21 cellular contexts compared by ENCODE assay signal in the genomic region with DNA sequence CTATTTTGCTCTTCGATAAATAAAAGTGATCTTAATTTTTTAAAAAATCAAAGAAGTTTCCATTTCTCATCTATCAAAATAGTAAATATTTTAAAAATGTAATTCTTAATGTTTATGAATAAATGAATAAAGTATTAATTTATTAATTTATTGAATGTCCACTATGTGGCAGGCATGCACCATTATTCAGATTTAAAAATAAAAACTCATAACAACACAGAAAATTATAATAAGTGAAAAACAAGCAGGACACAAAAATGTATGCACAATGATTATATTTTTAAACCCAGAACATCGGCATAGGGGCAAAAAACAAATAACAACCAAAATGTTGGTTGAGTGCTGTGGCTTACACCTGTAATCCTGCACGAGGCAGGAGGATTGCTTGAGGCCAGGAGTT. TPM values are rescaled to one million over a fixed set of nuclear protein-coding genes. Genes with fewer than 3 reads are reported as not detected.
DNase-seq lines count a peak whose midpoint lies in the region; ATAC-seq and TF ChIP-seq lines count a peak whose summit lies in the region.
"Had no signal": no experiment of that assay in that cellular context is flagged by ENCODE, and none has a peak within 500 bp of the region (broad histone marks: within the 10 kb centered on the region; RNA-seq: fewer than 3 reads in every experiment).

No MANE protein-coding gene starts in this region.

- H3K9ac ChIP-seq in fibroblast of lung (ENCODE audit: insufficient read depth, low read length) = no peak overlapping the region
- no peak overlapping the region for H3K9ac ChIP-seq in smooth muscle cell (ENCODE audit: low read depth)

- POLR2A ChIA-PET in activated CD8-positive, alpha-beta T cell treated with anti-CD3 and anti-CD28 coated beads for 36 hours (lab: Charles Lee) = no interaction called here
- POLR2A ChIA-PET in activated CD8-positive, alpha-beta T cell treated with anti-CD3 and anti-CD28 coated beads, Interleukin-2, amount 10 ng/mL, durations not matched to agents 7 days and 5 days (lab: Charles Lee) = no interaction called here
- POLR2A ChIA-PET in Panc1 (lab: Charles Lee) = no interaction called here

- H3K4me3 Mint-ChIP-seq in activated CD8-positive, alpha-beta T cell treated with anti-CD3 and anti-CD28 coated beads for 36 hours = no peak overlapping the region
- no peak overlapping the region for H3K4me3 Mint-ChIP-seq in activated CD8-positive, alpha-beta T cell treated with anti-CD3 and anti-CD28 coated beads, Interleukin-2, amount 10 ng/mL, durations not matched to agents 7 days and 5 days
- H3K4me3 Mint-ChIP-seq: activated CD4-positive, alpha-beta memory T cell treated with anti-CD3 and anti-CD28 coated beads for 36 hours; activated T-cell treated with anti-CD3 and anti-CD28 coated beads, Interleukin-2, amount 50 U/mL, for 4 hours; CD8-positive, alpha-beta T cell; dendritic cell treated with granulocyte-macrophage colony-stimulating factor and Interleukin-4, amounts not matched to agents 40 ng/mL and 50 ng/mL, for 4 days; stimulated activated naive CD8-positive, alpha-beta T cell treated with anti-CD3 and anti-CD28 coated beads, Interleukin-15, amount 100 ng/mL, for 72 hours had no signal

- TF ChIP-seq CTCF in activated CD8-positive, alpha-beta T cell treated with anti-CD3 and anti-CD28 coated beads for 36 hours (IDR thresholded peaks at IDR 0.05) = peak; percentile 40
- peak; percentile 22; the same call in 1 of the 2 replicates for TF ChIP-seq CTCF in Panc1 (IDR thresholded peaks at IDR 0.05)
- no peak for TF ChIP-seq CTCF in fibroblast of lung (conservative IDR thresholded peaks at IDR 0.05 in 1 of 2, IDR thresholded peaks at IDR 0.05 in 1 of 2; ENCODE audit: low read depth in 1 of 2, low read length in 2 of 2)
- TF ChIP-seq CTCF in smooth muscle cell (IDR thresholded peaks at IDR 0.05; ENCODE audit: borderline replicate concordance, insufficient read depth, poor library complexity, severe bottlenecking) = peak; percentile 20

- no peaks in the 10 kb centered on the region for H3K27me3 Mint-ChIP-seq in activated CD8-positive, alpha-beta T cell treated with anti-CD3 and anti-CD28 coated beads for 36 hours
- H3K27me3 Mint-ChIP-seq in activated CD8-positive, alpha-beta T cell treated with anti-CD3 and anti-CD28 coated beads, Interleukin-2, amount 10 ng/mL, durations not matched to agents 7 days and 5 days (ENCODE audit: low read depth) = no peaks in the 10 kb centered on the region
- H3K27me3 Mint-ChIP-seq: activated CD4-positive, alpha-beta memory T cell treated with anti-CD3 and anti-CD28 coated beads for 36 hours; stimulated activated naive CD8-positive, alpha-beta T cell treated with anti-CD3 and anti-CD28 coated beads, Interleukin-15, amount 100 ng/mL, for 72 hours had no signal

- H3K27ac ChIP-seq in Panc1 (ENCODE audit: low read length) = no peak overlapping the region
- no peak overlapping the region for H3K27ac ChIP-seq in fibroblast of lung (ENCODE audit: insufficient read depth, low read length)
- no peak overlapping the region for H3K27ac ChIP-seq in smooth muscle cell (ENCODE audit: low read depth)

- no peaks in the 10 kb centered on the region; the same call in 1 of the 2 replicates for H3K4me1 ChIP-seq in Panc1 (ENCODE audit: control insufficient read depth, insufficient read depth, low read length)
- H3K4me1 ChIP-seq in fibroblast of lung (ENCODE audit: control insufficient read depth, extremely low read depth, insufficient read depth, low read length) = peaks cover 14% of the 10 kb centered on the region
- H3K4me1 ChIP-seq in smooth muscle cell (ENCODE audit: low read depth) = peaks cover 5% of the 10 kb centered on the region

- H3K9me3 ChIP-seq in Panc1 (ENCODE audit: control insufficient read depth, insufficient read depth, low read depth, low read length) (no peaks in the 10 kb centered on the region), fibroblast of lung (ENCODE audit: control insufficient read depth, insufficient read depth, low read depth, low read length) (no peaks in the 10 kb centered on the region), smooth muscle cell (replicated peaks; ENCODE audit: low read depth) (no peaks in the 10 kb centered on the region)

- CTCF ChIA-PET in activated CD8-positive, alpha-beta T cell treated with anti-CD3 and anti-CD28 coated beads for 36 hours (lab: Charles Lee) = interaction anchor here (0.7 to 6.9 kb wide), 6 partner anchors 8 to 130 kb away, joined by 3 to 58 read pairs (median 6); no protein-coding TSS in a partner anchor
- CTCF ChIA-PET in activated CD8-positive, alpha-beta T cell treated with anti-CD3 and anti-CD28 coated beads, Interleukin-2, amount 10 ng/mL, durations not matched to agents 7 days and 5 days (lab: Charles Lee) = interaction anchor here (3.6 to 4.1 kb wide), 2 partner anchors 11 to 494 kb away, joined by 15 to 19 read pairs; no protein-coding TSS in a partner anchor
- CTCF ChIA-PET in Panc1 (lab: Charles Lee) = no interaction called here

- no peak for ATAC-seq in activated CD8-positive, alpha-beta T cell treated with anti-CD3 and anti-CD28 coated beads for 36 hours
- no peak for ATAC-seq in activated CD8-positive, alpha-beta T cell treated with anti-CD3 and anti-CD28 coated beads, Interleukin-2, amount 10 ng/mL, durations not matched to agents 7 days and 5 days
- no peak for ATAC-seq in Panc1
- no peak for ATAC-seq in left colon
- ATAC-seq in GM21381 (IDR thresholded peaks at IDR 0.05; ENCODE audit: unreplicated experiment) = no peak
- ATAC-seq: activated T-cell treated with anti-CD3 and anti-CD28 coated beads, Interleukin-2, amount 50 U/mL, for 4 hours; CD8-positive, alpha-beta T cell; right cardiac atrium; stimulated activated naive CD8-positive, alpha-beta T cell treated with anti-CD3 and anti-CD28 coated beads, Interleukin-15, amount 100 ng/mL, for 72 hours had no signal

- no peak overlapping the region for H3K27ac Mint-ChIP-seq in activated CD8-positive, alpha-beta T cell treated with anti-CD3 and anti-CD28 coated beads for 36 hours
- H3K27ac Mint-ChIP-seq in activated CD8-positive, alpha-beta T cell treated with anti-CD3 and anti-CD28 coated beads, Interleukin-2, amount 10 ng/mL, durations not matched to agents 7 days and 5 days = no peak overlapping the region
- H3K27ac Mint-ChIP-seq: activated CD4-positive, alpha-beta memory T cell treated with anti-CD3 and anti-CD28 coated beads for 36 hours; CD8-positive, alpha-beta T cell; dendritic cell treated with granulocyte-macrophage colony-stimulating factor and Interleukin-4, amounts not matched to agents 40 ng/mL and 50 ng/mL, for 4 days; stimulated activated naive CD8-positive, alpha-beta T cell treated with anti-CD3 and anti-CD28 coated beads, Interleukin-15, amount 100 ng/mL, for 72 hours had no signal

- H3K27me3 ChIP-seq in Panc1 (ENCODE audit: control insufficient read depth, insufficient read depth, low read length) (no peaks in the 10 kb centered on the region), fibroblast of lung (ENCODE audit: control insufficient read depth, insufficient read depth, low read length) (no peaks in the 10 kb centered on the region), smooth muscle cell (ENCODE audit: low read depth) (no peaks in the 10 kb centered on the region)

- intact Hi-C loops in activated CD8-positive, alpha-beta T cell treated with anti-CD3 and anti-CD28 coated beads for 36 hours (cut with micrococcal nuclease) = loop anchor here (5.0 to 10.0 kb wide), 2 partner anchors 266 to 493 kb away; no protein-coding TSS in a partner anchor
- intact Hi-C loops in Panc1 (cut with micrococcal nuclease; ENCODE audit: unreplicated experiment) = loop anchor here (5.0 kb wide), 1 partner anchor 493 kb away; no protein-coding TSS in a partner anchor
- intact Hi-C loops in left colon (cut with DNase I, micrococcal nuclease) = no loop called here

- H3K4me2 ChIP-seq in fibroblast of lung (ENCODE audit: extremely low read depth, insufficient read depth, low read length) (no peak overlapping the region), smooth muscle cell (no peak overlapping the region)

- H3K79me2 ChIP-seq in fibroblast of lung (ENCODE audit: control insufficient read depth, insufficient read depth, low read length) (peaks cover 5% of the 10 kb centered on the region), smooth muscle cell (ENCODE audit: low read depth) (no peaks in the 10 kb centered on the region)

- in situ Hi-C loops in Panc1 (cut with HindIII; ENCODE audit: low pct_unique_long_range_greater_than_20kb, low sequenced_read_pairs) = no loop called here

- H2AFZ ChIP-seq in fibroblast of lung (ENCODE audit: low read length) (peak overlapping the region; percentile 28), smooth muscle cell (ENCODE audit: low read depth) (no peak overlapping the region)

- no peak for DNase-seq in activated CD8-positive, alpha-beta T cell treated with anti-CD3 and anti-CD28 coated beads for 36 hours
- DNase-seq in activated CD8-positive, alpha-beta T cell treated with anti-CD3 and anti-CD28 coated beads, Interleukin-2, amount 10 ng/mL, durations not matched to agents 7 days and 5 days = no peak
- no peak for DNase-seq in Panc1 (ENCODE audit: low read depth, low spot score)
- peak in 1 of 2 donors; percentile 42 for DNase-seq in fibroblast of lung (ENCODE audit: low read depth in 2 of 2)
- no peak for DNase-seq in smooth muscle cell (lab: John Stamatoyannopoulos, UW; ENCODE audit: unreplicated experiment)
- no peak for DNase-seq in mucosa of gallbladder (ENCODE audit: low spot score)
- no peak for DNase-seq in left colon
- DNase-seq: activated CD4-positive, alpha-beta memory T cell treated with anti-CD3 and anti-CD28 coated beads for 36 hours; activated naive CD4-positive, alpha-beta T cell treated with anti-CD3 and anti-CD28 coated beads, Interleukin-2, amount 50 U/mL, for 16 hours; activated T-cell treated with anti-CD3 and anti-CD28 coated beads, Interleukin-2, amount 50 U/mL, for 4 hours; CD8-positive, alpha-beta T cell; EL; head of caudate nucleus; islet precursor cell; midbrain; NCI-H2029; NCI-H526; right cardiac atrium; stimulated activated naive CD8-positive, alpha-beta T cell treated with anti-CD3 and anti-CD28 coated beads, Interleukin-15, amount 100 ng/mL, for 72 hours had no signal

- H3K36me3 ChIP-seq in Panc1 (ENCODE audit: control insufficient read depth, insufficient read depth, low read length) (no peaks in the 10 kb centered on the region), fibroblast of lung (ENCODE audit: control insufficient read depth, insufficient read depth, low read length) (no peaks in the 10 kb centered on the region), smooth muscle cell (ENCODE audit: low read depth) (no peaks in the 10 kb centered on the region)

- peaks cover 17% of the 10 kb centered on the region for H3K4me1 Mint-ChIP-seq in activated CD8-positive, alpha-beta T cell treated with anti-CD3 and anti-CD28 coated beads for 36 hours (ENCODE audit: low read depth)
- H3K4me1 Mint-ChIP-seq in activated CD8-positive, alpha-beta T cell treated with anti-CD3 and anti-CD28 coated beads, Interleukin-2, amount 10 ng/mL, durations not matched to agents 7 days and 5 days (ENCODE audit: low read depth) = peaks cover 28% of the 10 kb centered on the region

- H3K9me3 Mint-ChIP-seq in activated CD8-positive, alpha-beta T cell treated with anti-CD3 and anti-CD28 coated beads for 36 hours = no peaks in the 10 kb centered on the region
- H3K9me3 Mint-ChIP-seq in activated CD8-positive, alpha-beta T cell treated with anti-CD3 and anti-CD28 coated beads, Interleukin-2, amount 10 ng/mL, durations not matched to agents 7 days and 5 days (ENCODE audit: insufficient read depth) = no peaks in the 10 kb centered on the region
- H3K9me3 Mint-ChIP-seq: activated CD4-positive, alpha-beta memory T cell treated with anti-CD3 and anti-CD28 coated beads for 36 hours; activated T-cell treated with anti-CD3 and anti-CD28 coated beads, Interleukin-2, amount 50 U/mL, for 4 hours; CD8-positive, alpha-beta T cell; dendritic cell treated with granulocyte-macrophage colony-stimulating factor and Interleukin-4, amounts not matched to agents 40 ng/mL and 50 ng/mL, for 4 days; stimulated activated naive CD8-positive, alpha-beta T cell treated with anti-CD3 and anti-CD28 coated beads, Interleukin-15, amount 100 ng/mL, for 72 hours had no signal

- WGBS in smooth muscle cell (ENCODE audit: low lambda C conversion rate) = 93% methylated on average over 3 of the region's 3 CpGs

- H3K4me3 ChIP-seq in Panc1 (ENCODE audit: low read depth in 2 of 2, low read length in 2 of 2) (no peak overlapping the region), fibroblast of lung (replicated peaks in 1 of 4; ENCODE audit: control extremely low read depth in 1 of 4, insufficient read depth in 1 of 4, low read depth in 3 of 4, low read length in 4 of 4) (no peak overlapping the region), smooth muscle cell (no peak overlapping the region)

- BruUV-seq in Panc1 (replicated peaks; lab: Mats Ljungman, UMichigan) = no TSS peak

- no peaks in the 10 kb centered on the region for H4K20me1 ChIP-seq in fibroblast of lung (ENCODE audit: control insufficient read depth, extremely low read depth, insufficient read depth, low read length)
- no peaks in the 10 kb centered on the region for H4K20me1 ChIP-seq in smooth muscle cell (ENCODE audit: low read depth)

- no peaks in the 10 kb centered on the region for H3K36me3 Mint-ChIP-seq in activated CD8-positive, alpha-beta T cell treated with anti-CD3 and anti-CD28 coated beads for 36 hours (ENCODE audit: low read depth)
- no peaks in the 10 kb centered on the region for H3K36me3 Mint-ChIP-seq in activated CD8-positive, alpha-beta T cell treated with anti-CD3 and anti-CD28 coated beads, Interleukin-2, amount 10 ng/mL, durations not matched to agents 7 days and 5 days (ENCODE audit: low read depth)
- H3K36me3 Mint-ChIP-seq: activated CD4-positive, alpha-beta memory T cell treated with anti-CD3 and anti-CD28 coated beads for 36 hours; CD8-positive, alpha-beta T cell had no signal

- no peaks in the 10 kb centered on the region for H3F3A ChIP-seq in smooth muscle cell (ENCODE audit: low read depth)

RNA-seq across cellular contexts. Expression of a gene that starts 5.3 kb away (rescaled TPM):
- total RNA-seq in activated CD8-positive, alpha-beta T cell treated with anti-CD3 and anti-CD28 coated beads for 36 hours = 10 to 100 TPM; 47.4 to 50.7 TPM
- total RNA-seq in activated CD8-positive, alpha-beta T cell treated with anti-CD3 and anti-CD28 coated beads, Interleukin-2, amount 10 ng/mL, durations not matched to agents 7 days and 5 days = 10 to 100 TPM; 43.7 to 48.7 TPM
- total RNA-seq in Panc1 (2021; ENCODE audit: unreplicated experiment) = 37.6 TPM
- 47.2 TPM for polyA plus RNA-seq in Panc1 (2012; ENCODE audit: insufficient read length)
- 98.1 and 102 TPM in 2 replicates for total RNA-seq in fibroblast of lung
- 82.2 and 91.3 TPM in 2 replicates for polyA plus RNA-seq in fibroblast of lung
- polyA plus RNA-seq in fibroblast of lung (2012) = 86.4 and 90.3 TPM in 2 replicates
- 7.7 and 7.9 TPM in 2 replicates for polyA minus RNA-seq in fibroblast of lung (ENCODE audit: low replicate concordance)
- total RNA-seq in smooth muscle cell = 92.1 and 105 TPM in 2 replicates
- 86.6 and 87.7 TPM in 2 replicates for polyA plus RNA-seq in smooth muscle cell
- total RNA-seq in mucosa of gallbladder = 56.7 TPM
- total RNA-seq in left colon = 10 to 100 TPM; 53.2 to 54.6 TPM

Comparison
In these comparisons a context has a peak if more than half of its experiments do, and no peak if none do; other contexts are left out.
1. CTCF ChIP-seq: peak in activated CD8-positive, alpha-beta T cell treated with anti-CD3 and anti-CD28 coated beads for 36 hours (single experiment), Panc1 (single experiment) and smooth muscle cell (single experiment); none in fibroblast of lung (0 of 2).
2. intact Hi-C loops: an anchor here in activated CD8-positive, alpha-beta T cell treated with anti-CD3 and anti-CD28 coated beads for 36 hours (5.0 to 10.0 kb wide) and Panc1 (5.0 kb wide); none called in left colon.